2 cellular contexts compared by ENCODE assay signal in genomic region chr14:79229383-79229875, GRCh38.
A peak's percentile ranks its signal among the peaks of the same experiment; 100 is the strongest.
TF ChIP-seq lines count a peak whose summit lies in the region.

No MANE protein-coding gene starts in this region.

TF ChIP-seq in IMR-90, 13 proteins besides CTCF, POLR2A, EP300 and RAD21 (continued from another document):
- TF ChIP-seq USF2 (IDR thresholded peaks at IDR 0.05; ENCODE audit: low read depth, low read length) (no peak), MXI1 (IDR thresholded peaks at IDR 0.05; ENCODE audit: borderline replicate concordance, low read depth, low read length) (no peak), NFE2L2 (IDR thresholded peaks at IDR 0.05; ENCODE audit: low read depth, low read length) (no peak), MAFK (IDR thresholded peaks at IDR 0.05; ENCODE audit: low read depth, low read length) (no peak), ELK1 (IDR thresholded peaks at IDR 0.05; ENCODE audit: borderline replicate concordance, low read depth, low read length) (no peak), CEBPB (IDR thresholded peaks at IDR 0.05; ENCODE audit: low read depth, low read length) (no peak), BHLHE40 (IDR thresholded peaks at IDR 0.05; ENCODE audit: low read depth, low read length) (no peak)
TF ChIP-seq in IMR-90: peak in this region for 0.

TF ChIP-seq in neural cell, 6 proteins besides CTCF, POLR2A, EP300 and RAD21:
- TF ChIP-seq REST (IDR thresholded peaks at IDR 0.05; ENCODE audit: borderline replicate concordance) (peak; percentile 88), MXI1 (conservative IDR thresholded peaks at IDR 0.05; ENCODE audit: poor library complexity, severe bottlenecking) (no peak), EZH2 (IDR thresholded peaks at IDR 0.05; ENCODE audit: borderline replicate concordance, insufficient read depth, low read length, poor library complexity, severe bottlenecking) (no peak), TAF1 (IDR thresholded peaks at IDR 0.05; ENCODE audit: low read depth) (no peak), SMC3 (conservative IDR thresholded peaks at IDR 0.05; ENCODE audit: poor library complexity) (peak; percentile 15), POLR2AphosphoS5 (IDR thresholded peaks at IDR 0.05) (no peak)
TF ChIP-seq in neural cell: peak in this region for 2.
